Comparison of ENCODE assay signal across 8 cellular contexts in the genomic region with DNA sequence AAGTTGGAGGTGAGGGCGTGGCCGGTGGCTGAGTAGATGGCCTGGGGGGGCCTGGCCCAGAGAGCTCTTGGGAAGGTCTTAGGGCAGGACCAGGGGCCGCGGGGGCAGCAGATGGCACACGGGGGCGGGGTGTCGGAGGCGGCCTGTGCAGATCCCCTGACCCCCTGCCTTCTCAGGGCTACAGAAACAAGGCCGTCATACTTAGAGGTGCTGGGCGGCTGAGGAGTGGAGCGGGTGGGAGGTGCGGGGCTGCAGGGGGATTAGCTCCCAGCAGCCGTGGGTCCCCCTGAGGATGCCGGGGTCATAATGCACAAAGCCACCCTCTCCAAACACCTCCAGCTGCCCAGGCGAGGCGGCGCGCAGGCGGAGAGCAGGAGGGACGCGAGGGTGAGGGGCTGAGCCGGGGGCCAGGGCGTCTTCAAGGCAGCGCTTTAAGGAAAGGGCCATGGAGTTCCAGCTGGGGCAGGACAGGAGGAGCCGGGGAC. TPM values are rescaled to one million over a fixed set of nuclear protein-coding genes. Genes with fewer than 3 reads are reported as not detected.
A peak's percentile ranks its signal among the peaks of the same experiment; 100 is the strongest.
DNase-seq lines count a peak whose midpoint lies in the region; ATAC-seq and TF ChIP-seq lines count a peak whose summit lies in the region.

No MANE protein-coding gene starts in this region.

- H3K4me2 ChIP-seq in trophoblast cell (ENCODE audit: low read length): no peak overlapping the region

- H3K4me3 ChIP-seq in CD4-positive, CD25-positive, alpha-beta regulatory T cell (ENCODE audit: low read depth, low read length): no peak overlapping the region
- H3K4me3 ChIP-seq in fibroblast of villous mesenchyme (ENCODE audit: low read depth, low read length): peak overlapping the region; percentile 62
- H3K4me3 ChIP-seq in trophoblast cell (ENCODE audit: low read depth, low read length): no peak overlapping the region

- no peak for DNase-seq in CD4-positive, CD25-positive, alpha-beta regulatory T cell
- DNase-seq in fibroblast of villous mesenchyme (ENCODE audit: low read depth) (no peak), trophoblast cell (no peak), midbrain (lab: John Stamatoyannopoulos, UW) (no peak), putamen (ENCODE audit: low spot score) (no peak)
- DNase-seq in activated effector memory CD4-positive, alpha-beta T cell treated with anti-CD3 and anti-CD28 coated beads, Interleukin-2, amount 50 U/mL, for 16 hours: no peak

- no peak overlapping the region for H3K4ac ChIP-seq in trophoblast cell (ENCODE audit: low read depth, low read length)

- H3K36me3 ChIP-seq in CD4-positive, CD25-positive, alpha-beta regulatory T cell (ENCODE audit: control insufficient read depth, insufficient read depth, low read length): no peaks in the 10 kb centered on the region
- H3K36me3 ChIP-seq in trophoblast cell (ENCODE audit: control insufficient read depth in 1 of 2, insufficient read depth in 2 of 2, low read length in 2 of 2): no peaks in the 10 kb centered on the region

- no peak overlapping the region for H2BK120ac ChIP-seq in trophoblast cell (ENCODE audit: insufficient read depth, low read length, poor library complexity)

- peaks cover 0 to 2% (median 0%) of the 10 kb centered on the region in 7 donors for H3K9me3 Mint-ChIP-seq in CD4-positive, CD25-positive, alpha-beta regulatory T cell

- no peak overlapping the region for H2BK5ac ChIP-seq in trophoblast cell (ENCODE audit: low read depth, low read length, poor library complexity)

- H3K27me3 ChIP-seq in CD4-positive, CD25-positive, alpha-beta regulatory T cell (ENCODE audit: control insufficient read depth, insufficient read depth, low read length): peaks cover 3% of the 10 kb centered on the region
- no peaks in the 10 kb centered on the region for H3K27me3 ChIP-seq in trophoblast cell (ENCODE audit: insufficient read depth, low read length)

- H3K27ac ChIP-seq in CD4-positive, CD25-positive, alpha-beta regulatory T cell (ENCODE audit: insufficient read depth, low read length, poor library complexity, severe bottlenecking): no peak overlapping the region
- H3K27ac ChIP-seq in VCaP (peak overlapping the region; percentile 64; the same call in 1 of the 2 replicates), trophoblast cell (ENCODE audit: low read depth, low read length) (no peak overlapping the region)

- H2BK12ac ChIP-seq in trophoblast cell (ENCODE audit: low read length): no peak overlapping the region

- no peak overlapping the region for H2AK5ac ChIP-seq in trophoblast cell (ENCODE audit: low read length)

- H3K36me3 Mint-ChIP-seq in CD4-positive, CD25-positive, alpha-beta regulatory T cell: no peaks in the 10 kb centered on the region

- H3K27ac Mint-ChIP-seq in CD4-positive, CD25-positive, alpha-beta regulatory T cell: no peak overlapping the region

- H3K9me3 ChIP-seq in CD4-positive, CD25-positive, alpha-beta regulatory T cell (ENCODE audit: control insufficient read depth in 2 of 2, low read length in 2 of 2): no peaks in the 10 kb centered on the region
- no peaks in the 10 kb centered on the region for H3K9me3 ChIP-seq in trophoblast cell (ENCODE audit: insufficient read depth, low read depth, low read length)

- no peak for ATAC-seq in CD4-positive, CD25-positive, alpha-beta regulatory T cell (ENCODE audit: low read depth in 2 of 2)
- no peak for ATAC-seq in HG03280 (IDR thresholded peaks at IDR 0.05; ENCODE audit: unreplicated experiment)

- peak overlapping the region; percentile 75 for H4K8ac ChIP-seq in trophoblast cell (ENCODE audit: low read depth, low read length)

- no peak overlapping the region for H3K9ac ChIP-seq in trophoblast cell (ENCODE audit: low read length)

- no peak overlapping the region for H3K23ac ChIP-seq in trophoblast cell (ENCODE audit: low read length)

- H3K79me2 ChIP-seq in trophoblast cell (ENCODE audit: control insufficient read depth, insufficient read depth, low read length, poor library complexity): peaks cover 3% of the 10 kb centered on the region

- no peak overlapping the region for H3K14ac ChIP-seq in trophoblast cell (ENCODE audit: low read length)

- H3K27me3 Mint-ChIP-seq in CD4-positive, CD25-positive, alpha-beta regulatory T cell: peaks cover 10% of the 10 kb centered on the region

- peak overlapping the region; percentile 87 for H2AFZ ChIP-seq in trophoblast cell (ENCODE audit: insufficient read depth, low read length, poor library complexity)

- no peak overlapping the region for H4K91ac ChIP-seq in trophoblast cell (ENCODE audit: low read depth, low read length)

- H4K12ac ChIP-seq in trophoblast cell (ENCODE audit: low read depth, low read length): no peak overlapping the region

- peaks cover 9% of the 10 kb centered on the region for H3K79me1 ChIP-seq in trophoblast cell (ENCODE audit: low read length)

- no peak overlapping the region for H3K18ac ChIP-seq in trophoblast cell (ENCODE audit: low read length)

- TF ChIP-seq CTCF in VCaP (conservative IDR thresholded peaks at IDR 0.05) (no peak), fibroblast of villous mesenchyme (IDR thresholded peaks at IDR 0.05; ENCODE audit: insufficient read depth, low read depth, low read length) (no peak)

- H3K4me1 ChIP-seq in CD4-positive, CD25-positive, alpha-beta regulatory T cell (ENCODE audit: control insufficient read depth, insufficient read depth, low read length, poor library complexity, severe bottlenecking): peaks cover 16% of the 10 kb centered on the region
- peaks cover 3 to 10% of the 10 kb centered on the region in 2 experiments for H3K4me1 ChIP-seq in trophoblast cell (ENCODE audit: control insufficient read depth in 1 of 2, insufficient read depth in 2 of 2, low read length in 2 of 2)

- no CpG with 5 or more reads among the region's 25 CpGs for WGBS in trophoblast cell (ENCODE audit: extremely low coverage, insufficient coverage, insufficient read length)

- H3K4me1 Mint-ChIP-seq in CD4-positive, CD25-positive, alpha-beta regulatory T cell: peaks cover 0 to 10% (median 5%) of the 10 kb centered on the region in 4 donors

- peak overlapping the region; percentile 56 to 92 (median 85) for H3K4me3 Mint-ChIP-seq in CD4-positive, CD25-positive, alpha-beta regulatory T cell

RNA-seq across cellular contexts. Expression of gene ZNF32, which starts 40.4 kb away (rescaled TPM):
- total RNA-seq in CD4-positive, CD25-positive, alpha-beta regulatory T cell: 18.6 TPM
- polyA plus RNA-seq in CD4-positive, CD25-positive, alpha-beta regulatory T cell: 10 to 100 TPM; 60.4 to 82.7 (median 76.0) TPM
- total RNA-seq in fibroblast of villous mesenchyme: 29.0 and 30.7 TPM in 2 replicates
- polyA plus RNA-seq in trophoblast cell (2013): 13.0 and 13.4 TPM in 2 replicates
